31 cellular contexts compared by ENCODE assay signal in the genomic region with DNA sequence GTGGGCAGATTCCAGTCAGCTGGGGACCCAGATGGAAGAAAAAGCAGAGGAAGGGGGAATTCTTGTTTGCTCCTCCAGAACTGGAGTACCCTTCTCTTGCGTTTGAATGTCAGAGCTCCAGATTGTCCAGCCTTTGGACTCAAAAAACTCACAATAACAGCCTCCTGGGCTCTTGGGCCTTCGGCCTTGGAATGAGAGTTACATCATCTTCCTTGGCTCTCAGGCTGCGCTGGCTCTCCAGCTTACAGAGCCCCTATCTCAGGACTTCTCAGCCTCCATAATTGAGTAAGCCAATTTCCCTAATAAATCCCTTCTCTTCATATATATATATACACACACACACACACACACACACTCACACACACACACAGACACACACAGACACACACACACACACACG.
"Had no signal": no experiment of that assay in that cellular context is flagged by ENCODE, and none has a peak within 500 bp of the region (broad histone marks: within the 10 kb centered on the region; RNA-seq: fewer than 3 reads in every experiment).

No MANE protein-coding gene starts in this region.

- H3K4me1 ChIP-seq: gastroesophageal sphincter, heart right ventricle, psoas muscle, right lobe of liver, stomach, thyroid gland, vagina had no signal

- FAIRE-seq: colon, islet of Langerhans, small intestine had no signal

- H3K4me3 Mint-ChIP-seq: memory B cell; mesothelial cell of epicardium; naive thymus-derived CD4-positive, alpha-beta T cell; nephron had no signal

- H3K4me1 Mint-ChIP-seq: memory B cell; naive thymus-derived CD4-positive, alpha-beta T cell; nephron had no signal

- H3K27ac Mint-ChIP-seq: memory B cell; mesothelial cell of epicardium; naive thymus-derived CD4-positive, alpha-beta T cell; nephron had no signal

- H3K36me3 Mint-ChIP-seq: memory B cell; mesothelial cell of epicardium; naive thymus-derived CD4-positive, alpha-beta T cell had no signal

- H3K36me3 ChIP-seq: gastroesophageal sphincter, heart right ventricle, ovary, right lobe of liver, stomach, thyroid gland, vagina had no signal

- H3K9me3 ChIP-seq: gastroesophageal sphincter, ovary, psoas muscle, right lobe of liver, stomach, thyroid gland, vagina had no signal

- H3K27me3 Mint-ChIP-seq: memory B cell; naive thymus-derived CD4-positive, alpha-beta T cell had no signal

- DNase-seq: dorsolateral prefrontal cortex; effector CD4-positive, alpha-beta T cell; foreskin keratinocyte; heart right ventricle; hippocampal formation; left colon; naive thymus-derived CD4-positive, alpha-beta T cell; occipital lobe; ovary; posterior cingulate gyrus; psoas muscle; right lobe of liver; small intestine; stimulated activated CD4-positive, alpha-beta T cell treated with anti-CD3 and anti-CD28 coated beads, Interleukin-12 subunit alpha, Interleukin-12 subunit beta, amount 100 ng/mL, for 4 hours; stimulated activated CD4-positive, alpha-beta T cell treated with anti-CD3 and anti-CD28 coated beads, Interleukin-1b, Interleukin-23, amount 100 ng/mL, for 48 hours; stimulated activated CD4-positive, alpha-beta T cell treated with anti-CD3 and anti-CD28 coated beads, Interleukin-4, amount 100 ng/mL, for 1 hour; stimulated activated CD8-positive, alpha-beta memory T cell treated with anti-CD3 and anti-CD28 coated beads, Interleukin-4, amount 100 ng/mL, for 48 hours; stimulated activated naive CD4-positive, alpha-beta T cell treated with Interleukin-2 at 50 U/mL for 16 hours; stomach; thyroid gland; trophoblast cell had no signal

- H3K27ac ChIP-seq: dorsolateral prefrontal cortex, epithelial cell of prostate, foreskin keratinocyte, gastroesophageal sphincter, heart right ventricle, ovary, psoas muscle, right lobe of liver, stomach, thyroid gland, vagina had no signal

- H3K9me3 Mint-ChIP-seq: mesothelial cell of epicardium, nephron had no signal

- H3K27me3 ChIP-seq: dorsolateral prefrontal cortex, foreskin keratinocyte, gastroesophageal sphincter, heart right ventricle, ovary, right lobe of liver, stomach, thyroid gland, vagina had no signal

- H3K4me3 ChIP-seq: dorsolateral prefrontal cortex, gastroesophageal sphincter, heart right ventricle, lung, ovary, psoas muscle, right lobe of liver, stomach, thyroid gland, vagina had no signal

- ATAC-seq: esophagus mucosa; foreskin keratinocyte; gastroesophageal sphincter; left colon; naive thymus-derived CD4-positive, alpha-beta T cell; psoas muscle; right lobe of liver had no signal
